In the genomic region with DNA sequence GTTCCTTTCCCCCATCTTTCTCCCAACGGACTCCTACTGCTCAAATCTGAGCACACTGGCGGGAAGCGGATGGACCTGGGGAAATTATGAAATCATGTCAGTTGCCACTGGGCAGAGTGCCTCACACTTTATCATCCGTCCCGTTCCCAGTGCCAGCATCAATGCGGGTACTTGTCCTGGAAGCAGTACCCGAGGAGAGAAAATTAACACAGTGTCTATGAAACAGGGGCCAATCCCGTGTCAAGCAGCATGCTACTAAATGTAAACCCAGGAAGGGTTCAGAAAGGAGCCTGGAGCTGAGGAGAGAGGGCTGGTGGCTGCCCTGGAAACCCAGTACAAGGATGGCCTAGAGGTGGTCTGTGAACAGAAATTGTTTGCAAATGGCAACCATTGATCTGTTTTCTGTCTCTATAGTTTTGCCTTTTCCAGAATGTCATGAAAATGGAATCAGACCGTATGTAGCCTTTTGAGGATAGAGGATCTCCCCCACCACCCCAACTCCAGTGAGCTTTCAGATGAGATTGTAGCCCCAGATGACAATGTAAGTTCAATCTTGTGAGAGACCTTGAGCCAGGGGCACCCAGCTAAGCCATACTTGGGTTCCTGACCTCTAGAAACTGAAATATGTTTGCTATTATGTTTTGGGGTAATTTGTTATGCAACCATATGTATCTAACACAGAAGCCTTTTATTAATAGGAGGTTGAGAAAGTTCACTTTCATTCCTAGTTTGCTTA, we compare ENCODE assay signal across 8 cellular contexts. TPM values are rescaled to one million over a fixed set of nuclear protein-coding genes. Genes with fewer than 3 reads are reported as not detected.
DNase-seq lines count a peak whose midpoint lies in the region; ATAC-seq, FAIRE-seq and TF ChIP-seq lines count a peak whose summit lies in the region.

No MANE protein-coding gene starts in this region.

- TF ChIP-seq POLR2A in NB4 (IDR thresholded peaks at IDR 0.05; ENCODE audit: extremely low read depth, insufficient read length) (no peak), suprapubic skin (IDR thresholded peaks at IDR 0.05) (no peak)

- H3K27me3 ChIP-seq in DND-41 (ENCODE audit: insufficient read depth, low read length, poor library complexity): peaks cover 10% of the 10 kb centered on the region
- H3K27me3 ChIP-seq in bronchial epithelial cell (ENCODE audit: control insufficient read depth, insufficient read depth, low read length): no peaks in the 10 kb centered on the region
- no peaks in the 10 kb centered on the region for H3K27me3 ChIP-seq in suprapubic skin

- H3K79me2 ChIP-seq in DND-41 (ENCODE audit: insufficient read depth, low read length): no peaks in the 10 kb centered on the region

- peak overlapping the region in 1 of 2 experiments; percentile 62; a peak in 2 of 4 replicates for H3K4me3 ChIP-seq in DND-41 (ENCODE audit: low read depth in 1 of 2, low read length in 2 of 2)
- H3K4me3 ChIP-seq in NB4 (ENCODE audit: low read depth, low read length): peak overlapping the region; percentile 57
- peak overlapping the region; percentile 64 for H3K4me3 ChIP-seq in bronchial epithelial cell (ENCODE audit: low read depth, low read length)
- H3K4me3 ChIP-seq in suprapubic skin: peak overlapping the region; percentile 81

- H3K36me3 ChIP-seq in DND-41 (ENCODE audit: insufficient read depth, low read length) (no peaks in the 10 kb centered on the region), bronchial epithelial cell (ENCODE audit: control insufficient read depth, insufficient read depth, low read length) (no peaks in the 10 kb centered on the region), suprapubic skin (no peaks in the 10 kb centered on the region)

- H3K9me3 ChIP-seq in DND-41 (ENCODE audit: insufficient read depth, low read length, severe bottlenecking) (no peaks in the 10 kb centered on the region), suprapubic skin (no peaks in the 10 kb centered on the region)

- H3K4me1 ChIP-seq in DND-41 (ENCODE audit: insufficient read depth, low read length) (peaks cover 23% of the 10 kb centered on the region), suprapubic skin (peaks cover 24% of the 10 kb centered on the region)

- H3K27ac ChIP-seq in DND-41 (ENCODE audit: low read length) (no peak overlapping the region), suprapubic skin (peak overlapping the region; percentile 72)

- no peaks in the 10 kb centered on the region for H4K20me1 ChIP-seq in DND-41 (ENCODE audit: insufficient read depth, low read length)

- peak overlapping the region; percentile 99 for H3K4me2 ChIP-seq in DND-41 (ENCODE audit: insufficient read depth, low read length)

- no peak for FAIRE-seq in bronchial epithelial cell (lab: Jason Lieb, UNC)

- no peak for TF ChIP-seq EP300 in suprapubic skin (IDR thresholded peaks at IDR 0.05)

- TF ChIP-seq CTCF in DND-41 (IDR thresholded peaks at IDR 0.05; ENCODE audit: borderline replicate concordance, extremely low read depth, low read length, poor library complexity, severe bottlenecking): no peak
- TF ChIP-seq CTCF in NB4 (IDR thresholded peaks at IDR 0.05; ENCODE audit: low read depth, low read length): no peak
- TF ChIP-seq CTCF in bronchial epithelial cell (IDR thresholded peaks at IDR 0.05; ENCODE audit: insufficient read depth, low read length, severe bottlenecking): no peak
- TF ChIP-seq CTCF in suprapubic skin (IDR thresholded peaks at IDR 0.05): no peak

- peak overlapping the region; percentile 69; the same call in 1 of the 2 replicates for H2AFZ ChIP-seq in DND-41 (ENCODE audit: low read depth, low read length)

- DNase-seq in DND-41 (no peak), NB4 (ENCODE audit: low read depth) (peak; percentile 60), bronchial epithelial cell (ENCODE audit: low read depth) (peak; percentile 38), left lobe of liver (ENCODE audit: low spot score) (peak; percentile 69), suprapubic skin (ENCODE audit: low spot score in 2 of 2) (no peak), pons (ENCODE audit: low spot score) (no peak), NCI-H1105 treated with DMSO at 0.1 percent for 48 hours (lab: John Stamatoyannopoulos, UW) (no peak)

- peak overlapping the region; percentile 60; the same call in 1 of the 2 replicates for H3K9ac ChIP-seq in DND-41 (ENCODE audit: low read depth, low read length)

- 27% methylated on average over 4 of the region's 9 CpGs for WGBS in suprapubic skin

- ATAC-seq in DND-41 (ENCODE audit: insufficient read depth, low read depth) (no peak), left lobe of liver (peak; percentile 72), GM21515 (IDR thresholded peaks at IDR 0.05; ENCODE audit: unreplicated experiment) (no peak)

RNA-seq across cellular contexts. Expression of gene CDKL1, which starts 0.9 kb away (rescaled TPM):
- total RNA-seq in bronchial epithelial cell: 4.5 and 6.1 TPM in 2 replicates
- 0.81 TPM for total RNA-seq in left lobe of liver
- total RNA-seq in suprapubic skin: 10 to 100 TPM in 1 of 4 donors, 1 to 10 TPM in 3; 2.4 to 11.9 (median 5.2) TPM

Comparison
In these comparisons a context has a peak if more than half of its experiments do, and no peak if none do; other contexts are left out.
1. DNase-seq: peak in NB4 (single experiment), bronchial epithelial cell (single experiment) and left lobe of liver (single experiment); none in DND-41 (single experiment), suprapubic skin (0 of 2), pons (single experiment) and NCI-H1105 treated with DMSO at 0.1 percent for 48 hours (single experiment).